ENCODE assay signal across 8 cellular contexts in the genomic region with DNA sequence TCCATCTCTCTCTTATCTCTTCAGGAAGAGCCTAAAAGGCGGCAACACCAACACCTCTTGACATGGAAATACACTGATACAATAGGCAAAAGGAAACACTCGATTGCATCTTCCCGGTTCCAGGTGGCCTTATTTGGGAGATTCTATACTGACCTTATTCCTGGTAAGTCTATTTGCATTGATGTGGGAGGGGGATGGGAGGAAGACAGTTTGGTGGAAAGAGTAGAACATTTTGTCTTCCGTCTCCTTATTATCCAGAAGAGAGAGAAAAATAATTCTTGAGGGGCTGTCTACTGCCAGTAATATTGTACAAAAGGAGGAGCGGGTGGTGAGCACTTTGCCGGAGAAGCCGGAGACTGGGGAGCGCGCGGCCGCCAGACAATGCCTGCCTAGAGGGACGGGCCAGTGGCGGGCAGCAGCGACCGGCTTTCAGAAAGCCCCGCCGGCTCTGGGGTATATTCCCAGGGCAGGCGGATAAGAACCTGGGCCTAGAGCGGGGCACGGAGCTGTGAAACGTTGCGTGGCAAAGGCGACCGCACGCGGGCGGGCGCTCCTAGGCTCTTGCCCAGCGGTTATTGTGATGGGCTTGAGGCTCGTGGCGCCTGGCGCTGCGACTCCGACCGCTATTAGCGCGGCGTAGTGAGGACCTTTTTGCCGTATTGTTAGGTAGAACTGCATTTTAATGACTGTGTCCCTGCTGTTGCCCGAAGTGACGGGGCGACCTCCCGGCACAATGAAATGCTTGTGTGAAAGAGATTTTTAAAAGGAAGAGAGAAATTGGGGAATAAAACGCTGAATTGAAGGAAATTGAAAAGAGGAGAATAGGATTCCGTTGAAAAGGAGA. TPM values are rescaled to one million over a fixed set of nuclear protein-coding genes. Genes with fewer than 3 reads are reported as not detected.
DNase-seq lines count a peak whose midpoint lies in the region; ATAC-seq and TF ChIP-seq lines count a peak whose summit lies in the region.

No MANE protein-coding gene starts in this region.

- no peaks in the 10 kb centered on the region for H3K36me3 Mint-ChIP-seq in activated naive CD4-positive, alpha-beta T cell treated with anti-CD3 and anti-CD28 coated beads for 36 hours (ENCODE audit: low read depth)
- peaks cover 54% of the 10 kb centered on the region for H3K36me3 Mint-ChIP-seq in activated T-helper 1 cell treated with anti-CD3 and anti-CD28 coated beads, Interleukin-12 subunit alpha, Interleukin-12 subunit beta, Interleukin-2, Interleukin-4 antibody, amounts not matched to agents 30 ng/mL and 10 ng/mL and 1 ng/mL, durations not matched to agents 14 hours and 24 hours and 36 hours (ENCODE audit: low read depth)

- no peak for ATAC-seq in thoracic aorta (ENCODE audit: insufficient number of reproducible peaks, low FRiP score, low read depth)
- ATAC-seq in HG02571 (IDR thresholded peaks at IDR 0.05; ENCODE audit: unreplicated experiment): no peak

- no peak overlapping the region for H3K27ac ChIP-seq in thoracic aorta

- H3K4me3 Mint-ChIP-seq in activated naive CD4-positive, alpha-beta T cell treated with anti-CD3 and anti-CD28 coated beads for 36 hours: peak overlapping the region; percentile 55
- H3K4me3 Mint-ChIP-seq in activated T-helper 1 cell treated with anti-CD3 and anti-CD28 coated beads, Interleukin-12 subunit alpha, Interleukin-12 subunit beta, Interleukin-2, Interleukin-4 antibody, amounts not matched to agents 30 ng/mL and 10 ng/mL and 1 ng/mL, durations not matched to agents 14 hours and 24 hours and 36 hours: peak overlapping the region; percentile 85

- H3K27me3 Mint-ChIP-seq in activated naive CD4-positive, alpha-beta T cell treated with anti-CD3 and anti-CD28 coated beads for 36 hours (ENCODE audit: low read depth): peaks cover 44% of the 10 kb centered on the region
- H3K27me3 Mint-ChIP-seq in activated T-helper 1 cell treated with anti-CD3 and anti-CD28 coated beads, Interleukin-12 subunit alpha, Interleukin-12 subunit beta, Interleukin-2, Interleukin-4 antibody, amounts not matched to agents 30 ng/mL and 10 ng/mL and 1 ng/mL, durations not matched to agents 14 hours and 24 hours and 36 hours (ENCODE audit: insufficient read depth): peaks cover 21% of the 10 kb centered on the region

- H3K9me3 Mint-ChIP-seq in activated naive CD4-positive, alpha-beta T cell treated with anti-CD3 and anti-CD28 coated beads for 36 hours: no peaks in the 10 kb centered on the region
- no peaks in the 10 kb centered on the region for H3K9me3 Mint-ChIP-seq in activated T-helper 1 cell treated with anti-CD3 and anti-CD28 coated beads, Interleukin-12 subunit alpha, Interleukin-12 subunit beta, Interleukin-2, Interleukin-4 antibody, amounts not matched to agents 30 ng/mL and 10 ng/mL and 1 ng/mL, durations not matched to agents 14 hours and 24 hours and 36 hours

- H3K27me3 ChIP-seq in thoracic aorta (replicated peaks; ENCODE audit: insufficient read depth): peaks cover 13% of the 10 kb centered on the region

- H3K4me1 ChIP-seq in thoracic aorta (ENCODE audit: control insufficient read depth in 1 of 2, low read depth in 2 of 2): peaks cover 15 to 24% of the 10 kb centered on the region in 2 donors

- intact Hi-C loops in activated naive CD4-positive, alpha-beta T cell treated with anti-CD3 and anti-CD28 coated beads for 36 hours (cut with micrococcal nuclease): no loop called here
- intact Hi-C loops in activated T-helper 1 cell treated with anti-CD3 and anti-CD28 coated beads, Interleukin-12 subunit alpha, Interleukin-12 subunit beta, Interleukin-2, Interleukin-4 antibody, amounts not matched to agents 30 ng/mL and 10 ng/mL and 1 ng/mL, durations not matched to agents 14 hours and 24 hours and 36 hours (cut with micrococcal nuclease): no loop called here

- peaks cover 19% of the 10 kb centered on the region for H3K4me1 Mint-ChIP-seq in activated naive CD4-positive, alpha-beta T cell treated with anti-CD3 and anti-CD28 coated beads for 36 hours (ENCODE audit: low read depth)
- H3K4me1 Mint-ChIP-seq in activated T-helper 1 cell treated with anti-CD3 and anti-CD28 coated beads, Interleukin-12 subunit alpha, Interleukin-12 subunit beta, Interleukin-2, Interleukin-4 antibody, amounts not matched to agents 30 ng/mL and 10 ng/mL and 1 ng/mL, durations not matched to agents 14 hours and 24 hours and 36 hours (ENCODE audit: low read depth): peaks cover 44% of the 10 kb centered on the region

- peak; percentile 19 for DNase-seq in activated naive CD4-positive, alpha-beta T cell treated with anti-CD3 and anti-CD28 coated beads for 36 hours
- DNase-seq in activated naive CD4-positive, alpha-beta T cell treated with Interleukin-2 at 50 U/mL for 16 hours: no peak
- DNase-seq in activated T-helper 1 cell treated with anti-CD3 and anti-CD28 coated beads, Interleukin-12 subunit alpha, Interleukin-12 subunit beta, Interleukin-2, Interleukin-4 antibody, amounts not matched to agents 30 ng/mL and 10 ng/mL and 1 ng/mL, durations not matched to agents 14 hours and 24 hours and 36 hours (ENCODE audit: low spot score): no peak
- DNase-seq in hippocampal formation (lab: John Stamatoyannopoulos, UW): peak; percentile 57 to 84
- no peak for DNase-seq in thoracic aorta (ENCODE audit: low spot score)
- DNase-seq in NCI-H1105 treated with DMSO at 0.1 percent for 48 hours (lab: John Stamatoyannopoulos, UW): no peak
- no peak for DNase-seq in H4 (ENCODE audit: low spot score)

- H3K36me3 ChIP-seq in thoracic aorta: no peaks in the 10 kb centered on the region

- peak overlapping the region; percentile 57 for H3K4me3 ChIP-seq in thoracic aorta

- no peak for TF ChIP-seq CTCF in thoracic aorta (IDR thresholded peaks at IDR 0.05)

- no peaks in the 10 kb centered on the region for H3K9me3 ChIP-seq in thoracic aorta

- H3K27ac Mint-ChIP-seq in activated naive CD4-positive, alpha-beta T cell treated with anti-CD3 and anti-CD28 coated beads for 36 hours: no peak overlapping the region
- peak overlapping the region; percentile 10 for H3K27ac Mint-ChIP-seq in activated T-helper 1 cell treated with anti-CD3 and anti-CD28 coated beads, Interleukin-12 subunit alpha, Interleukin-12 subunit beta, Interleukin-2, Interleukin-4 antibody, amounts not matched to agents 30 ng/mL and 10 ng/mL and 1 ng/mL, durations not matched to agents 14 hours and 24 hours and 36 hours

- CTCF ChIA-PET in activated naive CD4-positive, alpha-beta T cell treated with anti-CD3 and anti-CD28 coated beads for 36 hours (lab: Charles Lee): interaction anchor here (2.8 to 2.9 kb wide), 2 partner anchors 10 to 13 kb away, joined by 12 to 14 read pairs; no protein-coding TSS in a partner anchor

RNA-seq across cellular contexts. Expression of a gene that starts 0.5 kb away (rescaled TPM):
- under 1 TPM; 0.29 to 0.35 TPM for total RNA-seq in activated naive CD4-positive, alpha-beta T cell treated with anti-CD3 and anti-CD28 coated beads for 36 hours
- total RNA-seq in activated T-helper 1 cell treated with anti-CD3 and anti-CD28 coated beads, Interleukin-12 subunit alpha, Interleukin-12 subunit beta, Interleukin-2, Interleukin-4 antibody, amounts not matched to agents 30 ng/mL and 10 ng/mL and 1 ng/mL, durations not matched to agents 14 hours and 24 hours and 36 hours: 8.4 and 11.9 TPM in 2 replicates
- 1 to 10 TPM; 2.7 to 3.7 TPM for total RNA-seq in thoracic aorta
- total RNA-seq in H4 (2014; rRNA removed; shearing (Covaris generic)): 0.12 TPM in 2 replicates

Comparison
In these comparisons a context has a peak if more than half of its experiments do, and no peak if none do; other contexts are left out.
1. DNase-seq: peak in activated naive CD4-positive, alpha-beta T cell treated with anti-CD3 and anti-CD28 coated beads for 36 hours (single experiment) and hippocampal formation (2 of 2); none in activated naive CD4-positive, alpha-beta T cell treated with Interleukin-2 at 50 U/mL for 16 hours (single experiment), activated T-helper 1 cell treated with anti-CD3 and anti-CD28 coated beads, Interleukin-12 subunit alpha, Interleukin-12 subunit beta, Interleukin-2, Interleukin-4 antibody, amounts not matched to agents 30 ng/mL and 10 ng/mL and 1 ng/mL, durations not matched to agents 14 hours and 24 hours and 36 hours (single experiment), thoracic aorta (single experiment), NCI-H1105 treated with DMSO at 0.1 percent for 48 hours (single experiment) and H4 (single experiment).